ENCODE assay signal across 8 cellular contexts in the genomic region with DNA sequence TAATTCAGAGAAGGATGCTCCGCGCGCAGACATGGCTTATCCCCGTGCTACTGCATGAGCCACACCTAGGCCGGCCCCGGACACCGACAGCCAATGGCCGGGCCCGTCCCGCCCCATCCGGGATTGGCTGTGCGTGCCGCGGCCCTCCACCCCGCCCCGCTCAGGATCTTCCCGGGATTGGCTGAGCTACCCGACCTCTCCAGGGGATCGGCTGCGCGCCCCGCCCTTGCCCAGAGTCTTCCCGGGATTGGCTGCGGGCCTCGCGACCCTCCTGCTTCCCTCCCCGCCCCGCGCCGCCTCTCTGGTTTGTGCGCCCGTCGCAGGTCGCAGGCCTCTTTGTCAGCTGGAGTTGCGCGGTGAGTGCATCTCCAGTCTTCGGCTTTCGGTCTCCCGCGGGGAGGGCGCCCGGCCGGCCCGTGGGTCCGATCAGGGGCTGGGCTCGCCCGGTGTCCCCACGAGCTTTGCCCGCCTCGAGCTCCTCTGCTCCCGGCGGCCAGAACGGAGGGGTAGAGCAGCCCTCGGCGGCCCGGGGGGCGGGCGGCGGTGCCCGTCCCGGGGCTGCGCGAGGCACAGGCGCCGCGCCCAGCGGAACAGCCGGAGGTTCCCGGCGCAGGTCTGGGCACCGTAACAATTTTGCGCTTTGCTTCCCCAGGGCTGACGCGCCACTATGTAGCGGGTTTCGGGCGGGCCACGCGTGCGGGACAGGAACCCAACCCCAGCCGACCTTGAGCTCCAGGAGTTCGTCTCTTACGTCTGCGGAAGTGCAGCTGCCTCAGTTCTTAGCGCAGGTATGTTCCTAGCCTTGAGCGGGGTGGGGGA. TPM values are rescaled to one million over a fixed set of nuclear protein-coding genes. Genes with fewer than 3 reads are reported as not detected.
DNase-seq lines count a peak whose midpoint lies in the region; ATAC-seq and TF ChIP-seq lines count a peak whose summit lies in the region.

No MANE protein-coding gene starts in this region.

- peak overlapping the region in 1 of 2 experiments; percentile 91 for H3K14ac ChIP-seq in mesenchymal stem cell (ENCODE audit: low read length in 2 of 2)

- H3K27ac ChIP-seq in mesenchymal stem cell (ENCODE audit: low read length, poor library complexity, severe bottlenecking): peak overlapping the region; percentile 17

- under 1% methylated on average over 85 of the region's 86 CpGs for WGBS in mesenchymal stem cell

- no peaks in the 10 kb centered on the region for H3K27me3 ChIP-seq in mesenchymal stem cell (ENCODE audit: control insufficient read depth in 1 of 2, insufficient read depth in 1 of 2, low read length in 2 of 2)

- H3K79me1 ChIP-seq in mesenchymal stem cell (replicated peaks; ENCODE audit: low read length, poor library complexity, severe bottlenecking): peaks cover 6% of the 10 kb centered on the region

- no peaks in the 10 kb centered on the region for H3K9me3 Mint-ChIP-seq in activated CD8-positive, alpha-beta memory T cell treated with anti-CD3 and anti-CD28 coated beads, Interleukin-2, amount 10 ng/mL, durations not matched to agents 7 days and 5 days (ENCODE audit: low read depth)
- no peaks in the 10 kb centered on the region for H3K9me3 Mint-ChIP-seq in effector memory CD8-positive, alpha-beta T cell

- peak overlapping the region; percentile 97 for H3K27ac Mint-ChIP-seq in activated CD8-positive, alpha-beta memory T cell treated with anti-CD3 and anti-CD28 coated beads, Interleukin-2, amount 10 ng/mL, durations not matched to agents 7 days and 5 days
- peak overlapping the region; percentile 75 to 88 for H3K27ac Mint-ChIP-seq in effector memory CD8-positive, alpha-beta T cell

- peak overlapping the region; percentile 73 for H3K4me2 ChIP-seq in mesenchymal stem cell (ENCODE audit: low read length, poor library complexity, severe bottlenecking)

- H3K4me3 ChIP-seq in mesenchymal stem cell (ENCODE audit: insufficient read depth in 1 of 2, low read depth in 1 of 2, low read length in 2 of 2): peak overlapping the region; percentile 83 to 98

- H3K18ac ChIP-seq in mesenchymal stem cell (ENCODE audit: low read depth in 1 of 2, low read length in 2 of 2): peak overlapping the region; percentile 37 to 52

- peaks cover 9% of the 10 kb centered on the region for H3K4me1 ChIP-seq in mesenchymal stem cell (ENCODE audit: control insufficient read depth, insufficient read depth, low read depth, low read length)

- no peaks in the 10 kb centered on the region for H3K9me3 ChIP-seq in mesenchymal stem cell (ENCODE audit: control insufficient read depth, low read length)

- H4K91ac ChIP-seq in mesenchymal stem cell (ENCODE audit: low read length): peak overlapping the region; percentile 79

- peak overlapping the region; percentile 63 for H2BK5ac ChIP-seq in mesenchymal stem cell (ENCODE audit: low read depth, low read length, poor library complexity, severe bottlenecking)

- H3K23ac ChIP-seq in mesenchymal stem cell (ENCODE audit: low read length in 2 of 2): peak overlapping the region; percentile 20 to 23

- H3K27me3 Mint-ChIP-seq in activated CD8-positive, alpha-beta memory T cell treated with anti-CD3 and anti-CD28 coated beads, Interleukin-2, amount 10 ng/mL, durations not matched to agents 7 days and 5 days: no peaks in the 10 kb centered on the region
- no peaks in the 10 kb centered on the region for H3K27me3 Mint-ChIP-seq in effector memory CD8-positive, alpha-beta T cell

- peak; percentile 95 for ATAC-seq in activated CD8-positive, alpha-beta memory T cell treated with anti-CD3 and anti-CD28 coated beads, Interleukin-2, amount 10 ng/mL, durations not matched to agents 7 days and 5 days
- ATAC-seq in effector memory CD8-positive, alpha-beta T cell (replicated peaks): peak; percentile 89

- peak overlapping the region; percentile 80 for H2AFZ ChIP-seq in mesenchymal stem cell (ENCODE audit: low read depth, low read length)

- no peak overlapping the region for H2AK5ac ChIP-seq in mesenchymal stem cell (ENCODE audit: low read length, severe bottlenecking)

- peaks cover 38% of the 10 kb centered on the region for H3K36me3 Mint-ChIP-seq in activated CD8-positive, alpha-beta memory T cell treated with anti-CD3 and anti-CD28 coated beads, Interleukin-2, amount 10 ng/mL, durations not matched to agents 7 days and 5 days
- H3K36me3 Mint-ChIP-seq in effector memory CD8-positive, alpha-beta T cell (ENCODE audit: insufficient read depth): peaks cover 26% of the 10 kb centered on the region

- H3K4me1 Mint-ChIP-seq in activated CD8-positive, alpha-beta memory T cell treated with anti-CD3 and anti-CD28 coated beads, Interleukin-2, amount 10 ng/mL, durations not matched to agents 7 days and 5 days: peaks cover 51% of the 10 kb centered on the region
- H3K4me1 Mint-ChIP-seq in effector memory CD8-positive, alpha-beta T cell (ENCODE audit: low read depth in 2 of 2): peaks cover 26 to 39% of the 10 kb centered on the region in 2 donors

- peak; percentile 98 for DNase-seq in COLO668 (lab: John Stamatoyannopoulos, UW; ENCODE audit: unreplicated experiment)
- peak; percentile 96 for DNase-seq in GM20000 (ENCODE audit: low spot score)
- peak; percentile 69 for DNase-seq in HS-5 (ENCODE audit: low read depth)
- DNase-seq in NOMO-1 (lab: John Stamatoyannopoulos, UW; ENCODE audit: unreplicated experiment in 2 of 2): peak; percentile 95 to 98
- DNase-seq in activated CD8-positive, alpha-beta memory T cell treated with anti-CD3 and anti-CD28 coated beads, Interleukin-2, amount 10 ng/mL, durations not matched to agents 7 days and 5 days: peak; percentile 99
- DNase-seq in effector memory CD8-positive, alpha-beta T cell: peak; percentile 91 to 96 (median 94)
- DNase-seq in mesenchymal stem cell: peak; percentile 97
- peak; percentile 96 for DNase-seq in stimulated activated CD8-positive, alpha-beta memory T cell treated with anti-CD3 and anti-CD28 coated beads, Interleukin-12 subunit alpha, Interleukin-12 subunit beta, amount 100 ng/mL, for 24 hours (ENCODE audit: extremely low read depth)

- CTCF ChIA-PET in activated CD8-positive, alpha-beta memory T cell treated with anti-CD3 and anti-CD28 coated beads, Interleukin-2, amount 10 ng/mL, durations not matched to agents 7 days and 5 days (lab: Charles Lee): interaction anchor here (0.9 to 2.1 kb wide), 9 partner anchors 10 to 167 kb away, joined by 3 to 8 read pairs (median 4); partner anchors contain the start of gene USP46

- H2BK12ac ChIP-seq in mesenchymal stem cell (ENCODE audit: low read length in 2 of 2): no peak overlapping the region

- no peak for TF ChIP-seq CTCF in GM20000 (IDR thresholded peaks at IDR 0.05; ENCODE audit: extremely low read depth, missing control alignments)

- peaks cover 6 to 34% of the 10 kb centered on the region in 2 experiments for H3K36me3 ChIP-seq in mesenchymal stem cell (ENCODE audit: control insufficient read depth in 1 of 2, insufficient read depth in 2 of 2, low read depth in 1 of 2, low read length in 2 of 2)

- peak overlapping the region; percentile 93 for H3K9ac ChIP-seq in mesenchymal stem cell (ENCODE audit: low read length)

- peak overlapping the region; percentile 91 for H3K4me3 Mint-ChIP-seq in activated CD8-positive, alpha-beta memory T cell treated with anti-CD3 and anti-CD28 coated beads, Interleukin-2, amount 10 ng/mL, durations not matched to agents 7 days and 5 days
- peak overlapping the region; percentile 87 to 88 for H3K4me3 Mint-ChIP-seq in effector memory CD8-positive, alpha-beta T cell

- H2BK15ac ChIP-seq in mesenchymal stem cell (ENCODE audit: low read depth, poor library complexity, severe bottlenecking): peak overlapping the region; percentile 58

- H3K4ac ChIP-seq in mesenchymal stem cell (ENCODE audit: low read depth in 1 of 2, low read length in 2 of 2): peak overlapping the region in 1 of 2 experiments; percentile 71

- H4K8ac ChIP-seq in mesenchymal stem cell (ENCODE audit: low read length): peak overlapping the region; percentile 67

- H2BK120ac ChIP-seq in mesenchymal stem cell (ENCODE audit: low read depth, low read length): no peak overlapping the region

RNA-seq across cellular contexts. Expression of gene ERVMER34-1, which starts 38.8 kb away (rescaled TPM):
- total RNA-seq in activated CD8-positive, alpha-beta memory T cell treated with anti-CD3 and anti-CD28 coated beads, Interleukin-2, amount 10 ng/mL, durations not matched to agents 7 days and 5 days: not detected
- polyA plus RNA-seq in mesenchymal stem cell (2013, experiment 1 of 2): 0.75 TPM
- 0.63 TPM for polyA plus RNA-seq in mesenchymal stem cell (2013, experiment 2 of 2)

RNA-seq across cellular contexts. Expression of gene USP46, which starts 53.3 kb away (rescaled TPM):
- total RNA-seq in activated CD8-positive, alpha-beta memory T cell treated with anti-CD3 and anti-CD28 coated beads, Interleukin-2, amount 10 ng/mL, durations not matched to agents 7 days and 5 days: 10 to 100 TPM in 1 of 2 experiments, 1 to 10 TPM in 1; 7.7 to 12.9 TPM
- 48.6 TPM for polyA plus RNA-seq in mesenchymal stem cell (2013, experiment 1 of 2)
- polyA plus RNA-seq in mesenchymal stem cell (2013, experiment 2 of 2): 51.3 TPM

Comparison
In these comparisons a context has a peak if more than half of its experiments do, and no peak if none do; other contexts are left out.
1. Peak in every context shown above with its lines: DNase-seq, ATAC-seq, H3K4me3 ChIP-seq and H3K27ac ChIP-seq.